ENCODE assay signal across 8 cellular contexts in the genomic region with DNA sequence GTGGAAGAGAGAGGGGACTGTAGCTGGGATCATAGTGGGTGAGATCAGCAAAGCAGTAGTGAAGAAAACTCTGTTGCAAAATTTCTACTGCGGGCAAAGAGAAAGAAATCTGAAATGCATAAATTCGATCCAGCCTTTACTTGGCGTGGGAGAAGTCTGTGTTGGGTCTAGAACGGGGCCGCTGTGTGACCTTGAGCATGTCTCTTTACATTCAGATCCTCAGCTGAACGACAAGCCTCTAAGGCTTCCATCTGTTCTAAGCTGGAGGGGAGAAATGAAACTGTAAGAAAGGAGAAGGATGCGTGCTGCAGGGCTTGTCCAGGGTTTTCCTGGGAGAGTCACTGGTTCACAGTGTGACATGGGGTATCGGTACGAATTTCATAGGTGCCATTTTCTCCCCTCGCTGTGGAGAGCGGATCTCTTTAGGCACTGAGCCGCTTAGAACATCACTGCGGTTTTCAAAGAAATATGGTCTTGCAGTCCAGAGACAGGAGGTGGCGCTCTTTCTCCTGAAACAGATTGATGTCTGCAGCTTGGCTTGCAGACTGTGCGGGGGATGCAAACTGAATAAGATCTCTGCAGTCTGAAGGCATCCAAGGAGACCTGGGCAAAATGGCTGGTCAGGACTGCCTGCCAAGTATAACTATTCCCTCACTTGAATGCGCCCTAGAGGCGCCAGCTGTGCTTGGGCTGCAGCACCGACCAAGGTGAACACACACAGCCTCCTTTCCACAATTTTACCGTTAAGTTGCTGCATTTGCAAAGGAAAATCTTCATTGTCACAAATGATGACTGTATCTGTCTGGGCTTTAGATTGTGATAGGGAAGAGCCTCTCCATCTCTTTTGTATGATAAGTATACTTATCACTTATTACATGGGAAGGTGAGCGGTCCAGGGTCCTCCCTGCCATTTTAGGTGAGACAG.
A peak's percentile ranks its signal among the peaks of the same experiment; 100 is the strongest.
DNase-seq lines count a peak whose midpoint lies in the region; ATAC-seq and TF ChIP-seq lines count a peak whose summit lies in the region.

No MANE protein-coding gene starts in this region.

- TF ChIP-seq CTCF in GM23338 (conservative IDR thresholded peaks at IDR 0.05; ENCODE audit: low read depth in 2 of 2): peak; percentile 84 to 95
- TF ChIP-seq CTCF in psoas muscle (IDR thresholded peaks at IDR 0.05): peak; percentile 67
- TF ChIP-seq CTCF in uterus (IDR thresholded peaks at IDR 0.05): peak; percentile 66 to 75 (median 70)

- intact Hi-C loops in Right ventricle myocardium superior (cut with DNase I): loop anchor here (10.0 kb wide), 1 partner anchor 135 kb away; a partner anchor contains a TSS
- intact Hi-C loops in psoas muscle (cut with DNase I): loop anchor here (2.0 to 10.0 kb wide), 3 partner anchors 97 to 133 kb away; no protein-coding TSS in a partner anchor
- intact Hi-C loops in uterus (cut with DNase I; ENCODE audit: low total_unique reads): loop anchor here (10.0 kb wide), 1 partner anchor 135 kb away; a partner anchor contains a TSS

- peak overlapping the region; percentile 34; the same call in 2 of the 3 replicates for H3K4me3 Mint-ChIP-seq in GM23338

- no peaks in the 10 kb centered on the region; the same call in 1 of the 2 replicates for H3K9me2 ChIP-seq in GM23338 (ENCODE audit: insufficient read depth)

- no peaks in the 10 kb centered on the region for H3K36me3 ChIP-seq in GM23338 (ENCODE audit: insufficient read depth)
- no peaks in the 10 kb centered on the region for H3K36me3 ChIP-seq in psoas muscle (ENCODE audit: insufficient read depth in 1 of 2, low read depth in 1 of 2)
- H3K36me3 ChIP-seq in uterus: no peaks in the 10 kb centered on the region

- no peak for TF ChIP-seq POLR2A in uterus (IDR thresholded peaks at IDR 0.05)

- H3K79me2 ChIP-seq in GM23338 (replicated peaks; ENCODE audit: insufficient read depth): no peaks in the 10 kb centered on the region

- H3K4me3 ChIP-seq in GM23338 (no peak overlapping the region), psoas muscle (peak overlapping the region; percentile 44), uterus (no peak overlapping the region)

- no peaks in the 10 kb centered on the region; the same call in 2 of the 3 replicates for H3K9me3 Mint-ChIP-seq in GM23338
- peaks cover 0 to 1% of the 10 kb centered on the region in 2 donors for H3K9me3 Mint-ChIP-seq in activated naive CD4-positive, alpha-beta T cell treated with anti-CD3 and anti-CD28 coated beads, Interleukin-2, amount 50 U/mL, for 72 hours

- H3K27me3 ChIP-seq in GM23338 (ENCODE audit: insufficient read depth) (no peaks in the 10 kb centered on the region), psoas muscle (ENCODE audit: insufficient read depth in 3 of 3, low read length in 2 of 3) (no peaks in the 10 kb centered on the region), uterus (no peaks in the 10 kb centered on the region)

- H3K27me3 Mint-ChIP-seq in GM23338 (ENCODE audit: insufficient read depth, low read depth, poor library complexity): peaks cover 2% of the 10 kb centered on the region

- ATAC-seq in GM23338: peak; percentile 97
- peak; percentile 96 for ATAC-seq in SK-N-SH treated with all-trans-retinoic acid at 6 μM for 48 hours
- peak; percentile 85 to 91 for ATAC-seq in activated naive CD4-positive, alpha-beta T cell treated with anti-CD3 and anti-CD28 coated beads, Interleukin-2, amount 50 U/mL, for 72 hours
- ATAC-seq in Right ventricle myocardium superior (ENCODE audit: poor library complexity): peak; percentile 95
- peak; percentile 82 to 88 (median 86) for ATAC-seq in psoas muscle

- H3K36me3 Mint-ChIP-seq in GM23338 (ENCODE audit: low read depth): no peaks in the 10 kb centered on the region; the same call in 2 of the 3 replicates
- peaks cover 0 to 2% of the 10 kb centered on the region in 2 donors for H3K36me3 Mint-ChIP-seq in activated naive CD4-positive, alpha-beta T cell treated with anti-CD3 and anti-CD28 coated beads, Interleukin-2, amount 50 U/mL, for 72 hours

- H3K4me1 Mint-ChIP-seq in GM23338: peaks cover 8% of the 10 kb centered on the region; the same call in 1 of the 3 replicates

- H3K9me3 ChIP-seq in psoas muscle: no peaks in the 10 kb centered on the region
- no peaks in the 10 kb centered on the region for H3K9me3 ChIP-seq in uterus

- no peaks in the 10 kb centered on the region for H4K20me1 ChIP-seq in GM23338 (replicated peaks; ENCODE audit: insufficient read depth)

- WGBS in psoas muscle, 3 donors: 25 to 36% (median 29%) methylated on average over 20 of the region's 20 CpGs

- H3K4me1 ChIP-seq in GM23338 (ENCODE audit: insufficient read depth) (no peaks in the 10 kb centered on the region), psoas muscle (no peaks in the 10 kb centered on the region), uterus (no peaks in the 10 kb centered on the region)

- H3K4me2 ChIP-seq in GM23338: 0 out of 2 replicates have a peak overlapping the region, but pooled peaks have one; percentile 25

- DNase-seq in Daoy (ENCODE audit: low read depth) (peak; percentile 86), GM23338 (ENCODE audit: low spot score) (peak; percentile 97), MV-4-11 (lab: John Stamatoyannopoulos, UW) (peak; percentile 71), Right ventricle myocardium superior (peak; percentile 64), psoas muscle (peak; percentile 53 to 55), uterus (peak; percentile 72 to 84)
- peak; percentile 61 to 80 for DNase-seq in activated naive CD4-positive, alpha-beta T cell treated with anti-CD3 and anti-CD28 coated beads, Interleukin-2, amount 50 U/mL, for 72 hours (ENCODE audit: low spot score in 2 of 2)

- no peaks in the 10 kb centered on the region for H3F3A ChIP-seq in GM23338 (replicated peaks; ENCODE audit: low read depth)

- H3K27ac Mint-ChIP-seq in GM23338: no peak overlapping the region
- H3K27ac Mint-ChIP-seq in activated naive CD4-positive, alpha-beta T cell treated with anti-CD3 and anti-CD28 coated beads, Interleukin-2, amount 50 U/mL, for 72 hours: peak overlapping the region in 1 of 2 donors; percentile 19

- H3K27ac ChIP-seq in GM23338 (ENCODE audit: low read depth): no peak overlapping the region
- H3K27ac ChIP-seq in psoas muscle: no peak overlapping the region
- H3K27ac ChIP-seq in uterus: peak overlapping the region; percentile 11 to 18

- H2AFZ ChIP-seq in GM23338: peak overlapping the region; percentile 88

TF ChIP-seq in GM23338, 12 proteins besides CTCF, POLR2A, EP300 and RAD21 (continues in another document):
- TF ChIP-seq EZH2 (IDR thresholded peaks at IDR 0.05; ENCODE audit: low read depth, unreplicated experiment) (no peak), CREB1 (CRISPR knock-in tag; IDR thresholded peaks at IDR 0.05; ENCODE audit: low read depth) (no peak), JUNB (IDR thresholded peaks at IDR 0.05; ENCODE audit: unreplicated experiment) (no peak)
- TF ChIP-seq, protein P1, sequence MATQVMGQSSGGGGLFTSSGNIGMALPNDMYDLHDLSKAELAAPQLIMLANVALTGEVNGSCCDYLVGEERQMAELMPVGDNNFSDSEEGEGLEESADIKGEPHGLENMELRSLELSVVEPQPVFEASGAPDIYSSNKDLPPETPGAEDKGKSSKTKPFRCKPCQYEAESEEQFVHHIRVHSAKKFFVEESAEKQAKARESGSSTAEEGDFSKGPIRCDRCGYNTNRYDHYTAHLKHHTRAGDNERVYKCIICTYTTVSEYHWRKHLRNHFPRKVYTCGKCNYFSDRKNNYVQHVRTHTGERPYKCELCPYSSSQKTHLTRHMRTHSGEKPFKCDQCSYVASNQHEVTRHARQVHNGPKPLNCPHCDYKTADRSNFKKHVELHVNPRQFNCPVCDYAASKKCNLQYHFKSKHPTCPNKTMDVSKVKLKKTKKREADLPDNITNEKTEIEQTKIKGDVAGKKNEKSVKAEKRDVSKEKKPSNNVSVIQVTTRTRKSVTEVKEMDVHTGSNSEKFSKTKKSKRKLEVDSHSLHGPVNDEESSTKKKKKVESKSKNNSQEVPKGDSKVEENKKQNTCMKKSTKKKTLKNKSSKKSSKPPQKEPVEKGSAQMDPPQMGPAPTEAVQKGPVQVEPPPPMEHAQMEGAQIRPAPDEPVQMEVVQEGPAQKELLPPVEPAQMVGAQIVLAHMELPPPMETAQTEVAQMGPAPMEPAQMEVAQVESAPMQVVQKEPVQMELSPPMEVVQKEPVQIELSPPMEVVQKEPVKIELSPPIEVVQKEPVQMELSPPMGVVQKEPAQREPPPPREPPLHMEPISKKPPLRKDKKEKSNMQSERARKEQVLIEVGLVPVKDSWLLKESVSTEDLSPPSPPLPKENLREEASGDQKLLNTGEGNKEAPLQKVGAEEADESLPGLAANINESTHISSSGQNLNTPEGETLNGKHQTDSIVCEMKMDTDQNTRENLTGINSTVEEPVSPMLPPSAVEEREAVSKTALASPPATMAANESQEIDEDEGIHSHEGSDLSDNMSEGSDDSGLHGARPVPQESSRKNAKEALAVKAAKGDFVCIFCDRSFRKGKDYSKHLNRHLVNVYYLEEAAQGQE (IDR thresholded peaks at IDR 0.05; ENCODE audit: unreplicated experiment): no peak

TF ChIP-seq in SK-N-SH treated with all-trans-retinoic acid at 6 μM for 48 hours, 23 proteins besides CTCF, POLR2A, EP300 and RAD21 (continues in another document):
- TF ChIP-seq, protein P2, sequence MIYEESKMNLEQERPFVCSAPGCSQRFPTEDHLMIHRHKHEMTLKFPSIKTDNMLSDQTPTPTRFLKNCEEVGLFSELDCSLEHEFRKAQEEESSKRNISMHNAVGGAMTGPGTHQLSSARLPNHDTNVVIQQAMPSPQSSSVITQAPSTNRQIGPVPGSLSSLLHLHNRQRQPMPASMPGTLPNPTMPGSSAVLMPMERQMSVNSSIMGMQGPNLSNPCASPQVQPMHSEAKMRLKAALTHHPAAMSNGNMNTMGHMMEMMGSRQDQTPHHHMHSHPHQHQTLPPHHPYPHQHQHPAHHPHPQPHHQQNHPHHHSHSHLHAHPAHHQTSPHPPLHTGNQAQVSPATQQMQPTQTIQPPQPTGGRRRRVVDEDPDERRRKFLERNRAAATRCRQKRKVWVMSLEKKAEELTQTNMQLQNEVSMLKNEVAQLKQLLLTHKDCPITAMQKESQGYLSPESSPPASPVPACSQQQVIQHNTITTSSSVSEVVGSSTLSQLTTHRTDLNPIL (CRISPR knock-in tag; IDR thresholded peaks at IDR 0.05; ENCODE audit: low read depth): no peak

Comparison
In these comparisons a context has a peak if more than half of its experiments do, and no peak if none do; other contexts are left out.
1. H3K27ac ChIP-seq: peak in uterus (2 of 2); none in GM23338 (single experiment) and psoas muscle (single experiment).
2. Peak in every context shown above with its lines, with median percentiles within 50 percentile points of each other: DNase-seq, ATAC-seq and CTCF ChIP-seq.